Comparison of ENCODE assay signal across 16 cellular contexts in genomic region chr5:63563008-63563917, GRCh38.
"Had no signal": no experiment of that assay in that cellular context is flagged by ENCODE, and none has a peak within 500 bp of the region (broad histone marks: within the 10 kb centered on the region; RNA-seq: fewer than 3 reads in every experiment).

No MANE protein-coding gene starts in this region.

- H3K4me1 ChIP-seq: colonic mucosa, heart left ventricle, prostate gland, right lobe of liver had no signal

- H3K27ac ChIP-seq: cardiac muscle cell, colonic mucosa, heart left ventricle, prostate gland, right lobe of liver had no signal

- DNase-seq: activated CD4-positive, alpha-beta T cell treated with anti-CD3 and anti-CD28 coated beads, Interleukin-2, amount 50 U/mL, for 48 hours; activated naive CD4-positive, alpha-beta T cell; activated naive CD8-positive, alpha-beta T cell treated with anti-CD3 and anti-CD28 coated beads, Interleukin-2, amount 50 U/mL, for 24 hours; colonic mucosa; foreskin melanocyte; heart left ventricle; left ventricle myocardium superior; right lobe of liver; stimulated activated CD4-positive, alpha-beta T cell treated with anti-CD3 and anti-CD28 coated beads, Interleukin-2, amount 100 ng/mL, for 24 hours; stimulated activated naive CD4-positive, alpha-beta T cell treated with Interleukin-2 at 50 U/mL for 16 hours had no signal

- ATAC-seq: activated CD4-positive, CD25-positive, alpha-beta regulatory T cell treated with anti-CD3 and anti-CD28 coated beads, Interleukin-2, amount 50 U/mL, for 24 hours; activated naive CD8-positive, alpha-beta T cell treated with anti-CD3 and anti-CD28 coated beads, Interleukin-2, amount 50 U/mL, for 24 hours; heart left ventricle; left ventricle myocardium superior had no signal

- H3K9me3 ChIP-seq: colonic mucosa, prostate gland, right lobe of liver had no signal

- H3K4me3 ChIP-seq: cardiac muscle cell, colonic mucosa, heart left ventricle, prostate gland, right lobe of liver had no signal

- H3K27me3 ChIP-seq: cardiac muscle cell, colonic mucosa, heart left ventricle, right lobe of liver had no signal

- H3K36me3 ChIP-seq: cardiac muscle cell, colonic mucosa, heart left ventricle, prostate gland, right lobe of liver had no signal

- FAIRE-seq: astrocyte, endothelial cell of umbilical vein, islet of Langerhans had no signal
